Comparison of ENCODE assay signal across 3 cellular contexts in genomic region chr6:161540532-161540931, GRCh38.
TF ChIP-seq lines count a peak whose summit lies in the region.

No MANE protein-coding gene starts in this region.

TF ChIP-seq in A549, 52 proteins besides CTCF, POLR2A, EP300 and RAD21:
- no peak for TF ChIP-seq RNF2 (IDR thresholded peaks at IDR 0.05; ENCODE audit: borderline replicate concordance, low read depth)
- peak; percentile 59 for TF ChIP-seq MAFK (IDR thresholded peaks at IDR 0.05; ENCODE audit: partially characterized antibody)

TF ChIP-seq in IMR-90, 13 proteins besides CTCF, POLR2A, EP300 and RAD21:
- peak; percentile 70 for TF ChIP-seq MAFK (IDR thresholded peaks at IDR 0.05; ENCODE audit: low read depth, low read length)
- no peak for TF ChIP-seq RCOR1 (IDR thresholded peaks at IDR 0.05; ENCODE audit: insufficient replicate concordance, low read length)

TF ChIP-seq in H1, 55 proteins besides CTCF, POLR2A, EP300 and RAD21:
- TF ChIP-seq, protein P1, sequence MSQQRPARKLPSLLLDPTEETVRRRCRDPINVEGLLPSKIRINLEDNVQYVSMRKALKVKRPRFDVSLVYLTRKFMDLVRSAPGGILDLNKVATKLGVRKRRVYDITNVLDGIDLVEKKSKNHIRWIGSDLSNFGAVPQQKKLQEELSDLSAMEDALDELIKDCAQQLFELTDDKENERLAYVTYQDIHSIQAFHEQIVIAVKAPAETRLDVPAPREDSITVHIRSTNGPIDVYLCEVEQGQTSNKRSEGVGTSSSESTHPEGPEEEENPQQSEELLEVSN (IDR thresholded peaks at IDR 0.05): no peak
- 0 out of 2 replicates have a peak, but pooled peaks have one; percentile 22 for TF ChIP-seq MAFK (IDR thresholded peaks at IDR 0.05; ENCODE audit: low read depth, low read length)
TF ChIP-seq in H1: peak in this region for 1.
